ENCODE assay signal across 23 cellular contexts in genomic region chr1:62765981-62766380, GRCh38. TPM values are rescaled to one million over a fixed set of nuclear protein-coding genes. Genes with fewer than 3 reads are reported as not detected.
DNase-seq lines count a peak whose midpoint lies in the region; ATAC-seq, FAIRE-seq and TF ChIP-seq lines count a peak whose summit lies in the region.
"Had no signal": no experiment of that assay in that cellular context is flagged by ENCODE, and none has a peak within 500 bp of the region (broad histone marks: within the 10 kb centered on the region; RNA-seq: fewer than 3 reads in every experiment).

No MANE protein-coding gene starts in this region.

- H3K4me1 ChIP-seq in HepG2 (ENCODE audit: insufficient read depth, low read length) (peaks cover 9% of the 10 kb centered on the region), right lobe of liver (no peaks in the 10 kb centered on the region)

- H3K9me3 ChIP-seq in HepG2 (ENCODE audit: low read length) (no peaks in the 10 kb centered on the region), right lobe of liver (no peaks in the 10 kb centered on the region)

- in situ Hi-C loops in HepG2 (cut with HindIII; ENCODE audit: extremely low pct_ligation_motif_present, low pct_unique_long_range_greater_than_20kb) = no loop called here

- H3K27me3 Mint-ChIP-seq in WTC11 (ENCODE audit: low read depth) (peaks cover 4% of the 10 kb centered on the region), mesothelial cell of epicardium (ENCODE audit: low read depth) (no peaks in the 10 kb centered on the region), type B pancreatic cell (no peaks in the 10 kb centered on the region)

- H3K4me2 ChIP-seq in HepG2 (ENCODE audit: low read depth, low read length) = peak overlapping the region; percentile 50

- CTCF ChIA-PET in HepG2 (lab: Yijun Ruan, JAX; ENCODE audit: low intra/inter-chr PET ratio, low total read pairs) = no interaction called here
- CTCF ChIA-PET in WTC11 (lab: Charles Lee) = interaction anchor here (0.6 to 0.9 kb wide), 3 partner anchors 54 to 285 kb away, joined by 3 read pairs; no protein-coding TSS in a partner anchor

- H3K4me3 Mint-ChIP-seq in WTC11 (no peak overlapping the region), mesothelial cell of epicardium (no peak overlapping the region), type B pancreatic cell (no peak overlapping the region)
- H3K4me3 Mint-ChIP-seq: B cell; CD4-positive, CD25-positive, alpha-beta regulatory T cell had no signal

- H3K9ac ChIP-seq in HepG2 (ENCODE audit: insufficient read depth, low read depth, low read length) = no peak overlapping the region

- POLR2A ChIA-PET in HepG2 (lab: Yijun Ruan, JAX) (no interaction called here), WTC11 (lab: Charles Lee) (no interaction called here)

- no peak for TF ChIP-seq RAD21 in HepG2 (CRISPR knock-in tag; IDR thresholded peaks at IDR 0.05)

- TF ChIP-seq EP300 in HepG2 (IDR thresholded peaks at IDR 0.05; ENCODE audit: low read depth in 2 of 2, low read length in 2 of 2) (no peak), HepG2 (CRISPR knock-in tag; IDR thresholded peaks at IDR 0.05; ENCODE audit: borderline replicate concordance) (no peak)

- TF ChIP-seq POLR2A in HepG2 (IDR thresholded peaks at IDR 0.05; ENCODE audit: insufficient read depth in 1 of 2, low read depth in 2 of 2, low read length in 2 of 2) (no peak), right lobe of liver (IDR thresholded peaks at IDR 0.05) (no peak)

- peak; percentile 31; the same call in 1 of the 3 replicates for ATAC-seq in HepG2
- ATAC-seq in right lobe of liver = no peak
- ATAC-seq in WTC11 = peak; percentile 44
- no peak for ATAC-seq in stimulated activated naive CD8-positive, alpha-beta T cell treated with anti-CD3 and anti-CD28 coated beads, Interleukin-15, Interleukin-2, amounts not matched to agents 100 U/mL and 50 U/mL, for 24 hours
- ATAC-seq: Panc1 had no signal

- H3K9me3 Mint-ChIP-seq in WTC11 = peaks cover 17% of the 10 kb centered on the region
- H3K9me3 Mint-ChIP-seq in mesothelial cell of epicardium = peaks cover 12% of the 10 kb centered on the region
- no peaks in the 10 kb centered on the region for H3K9me3 Mint-ChIP-seq in type B pancreatic cell

- H3K79me2 ChIP-seq in HepG2 (ENCODE audit: insufficient read depth, low read length) = no peaks in the 10 kb centered on the region

- H3K4me1 Mint-ChIP-seq in WTC11 = peaks cover 12% of the 10 kb centered on the region
- H3K4me1 Mint-ChIP-seq in mesothelial cell of epicardium = peaks cover 11% of the 10 kb centered on the region
- peaks cover 8% of the 10 kb centered on the region for H3K4me1 Mint-ChIP-seq in type B pancreatic cell (ENCODE audit: unreplicated experiment)
- H3K4me1 Mint-ChIP-seq: B cell; CD4-positive, CD25-positive, alpha-beta regulatory T cell had no signal

- DNase-seq in HepG2 (ENCODE audit: low spot score) (no peak), right lobe of liver (no peak), WTC11 (ENCODE audit: low spot score) (no peak), mesothelial cell of epicardium (ENCODE audit: low spot score in 2 of 2, unreplicated experiment in 2 of 2) (no peak), type B pancreatic cell (ENCODE audit: extremely low spot score, unreplicated experiment) (no peak), hippocampal formation (lab: John Stamatoyannopoulos, UW) (no peak)
- no peak for DNase-seq in stimulated activated naive CD8-positive, alpha-beta T cell treated with anti-CD3 and anti-CD28 coated beads, Interleukin-15, Interleukin-2, amounts not matched to agents 100 U/mL and 50 U/mL, for 24 hours
- no peak for DNase-seq in stimulated activated CD4-positive, alpha-beta T cell treated with anti-CD3 and anti-CD28 coated beads, Interleukin-4, amount 100 ng/mL, for 1 hour
- DNase-seq: CD4-positive, CD25-positive, alpha-beta regulatory T cell; GOT3; HCEC 1CT; KG1; MM.1S; NCI-H2029; NCI-H446 treated with DMSO at 0.1 percent for 48 hours; NCI-H526 treated with DMSO at 0.1 percent for 48 hours; SHP77 had no signal

- intact Hi-C loops in HepG2 (cut with micrococcal nuclease; ENCODE audit: unreplicated experiment) (no loop called here), right lobe of liver (cut with DNase I) (no loop called here)

- peak overlapping the region; percentile 66 for H2AFZ ChIP-seq in HepG2 (ENCODE audit: low read length)

- H3K36me3 ChIP-seq in HepG2 (replicated peaks in 1 of 2; ENCODE audit: control insufficient read depth in 1 of 2, insufficient read depth in 2 of 2, low read length in 2 of 2) (no peaks in the 10 kb centered on the region), right lobe of liver (no peaks in the 10 kb centered on the region)

- H3K27ac Mint-ChIP-seq in WTC11 (peak overlapping the region; percentile 12; the same call in 1 of the 2 replicates), mesothelial cell of epicardium (peak overlapping the region; percentile 15), type B pancreatic cell (peak overlapping the region; percentile 80)
- H3K27ac Mint-ChIP-seq: B cell; CD4-positive, CD25-positive, alpha-beta regulatory T cell had no signal

- 15% methylated on average over 4 of the region's 4 CpGs for WGBS in HepG2 (ENCODE audit: low lambda C conversion rate)
- WGBS in right lobe of liver (ENCODE audit: insufficient coverage, low coverage, low lambda C conversion rate, missing lambda C conversion rate) = 25% methylated on average over 4 of the region's 4 CpGs

- H3K27ac ChIP-seq in HepG2 (ENCODE audit: extremely low read length, insufficient read depth, low read length) (no peak overlapping the region), right lobe of liver (no peak overlapping the region)
- H3K27ac ChIP-seq: 22Rv1, RWPE1 had no signal

- BruUV-seq in HepG2 (replicated peaks; lab: Mats Ljungman, UMichigan) = no TSS peak

- H3K27me3 ChIP-seq in HepG2 (ENCODE audit: control insufficient read depth in 1 of 2, insufficient read depth in 2 of 2, low read length in 2 of 2) (no peaks in the 10 kb centered on the region), right lobe of liver (no peaks in the 10 kb centered on the region)

- FAIRE-seq in HepG2 (lab: Jason Lieb, UNC) = no peak
- FAIRE-seq: D721Med, GM18507 had no signal

- peaks cover 10% of the 10 kb centered on the region for H3K36me3 Mint-ChIP-seq in WTC11
- H3K36me3 Mint-ChIP-seq in mesothelial cell of epicardium = no peaks in the 10 kb centered on the region
- H3K36me3 Mint-ChIP-seq in type B pancreatic cell = peaks cover 3% of the 10 kb centered on the region
- H3K36me3 Mint-ChIP-seq: CD4-positive, CD25-positive, alpha-beta regulatory T cell had no signal

- no peak overlapping the region for H3K4me3 ChIP-seq in HepG2 (replicated peaks in 1 of 3; ENCODE audit: insufficient read depth in 1 of 3, low read depth in 2 of 3, low read length in 3 of 3)
- no peak overlapping the region for H3K4me3 ChIP-seq in right lobe of liver

- no peaks in the 10 kb centered on the region for H4K20me1 ChIP-seq in HepG2 (ENCODE audit: insufficient read depth, low read length)

- TF ChIP-seq CTCF in HepG2 (CRISPR knock-in tag; IDR thresholded peaks at IDR 0.05) (no peak), right lobe of liver (IDR thresholded peaks at IDR 0.05) (no peak), WTC11 (IDR thresholded peaks at IDR 0.05) (no peak), mesothelial cell of epicardium (IDR thresholded peaks at IDR 0.05; ENCODE audit: unreplicated experiment) (no peak), type B pancreatic cell (conservative IDR thresholded peaks at IDR 0.05) (no peak)

TF ChIP-seq in HepG2, 621 proteins besides CTCF, POLR2A, EP300 and RAD21:
- peak; percentile 89 for TF ChIP-seq ZNF629 (CRISPR knock-in tag; conservative IDR thresholded peaks at IDR 0.05)
- TF ChIP-seq ZMYM3 (CRISPR knock-in tag; IDR thresholded peaks at IDR 0.05) = peak; percentile 25; the same call in 1 of the 2 replicates
- no peak for TF ChIP-seq GTF3A (CRISPR knock-in tag; conservative IDR thresholded peaks at IDR 0.05)

TF ChIP-seq in WTC11, 78 proteins besides CTCF, POLR2A, EP300 and RAD21:
- no peak for TF ChIP-seq CREM (CRISPR knock-in tag; IDR thresholded peaks at IDR 0.05)
TF ChIP-seq in WTC11: peak in this region for 0.

RNA-seq across cellular contexts. Expression of gene ATG4C, which starts 18.0 kb away (rescaled TPM):
- 11.2 and 15.9 TPM in 2 replicates for total RNA-seq in HepG2 (2016; rRNA removed; fragmentation: Illumina TruSeq; extraction: Trizol)
- total RNA-seq in HepG2 (2016; cell fraction: cytosol; rRNA removed; fragmentation: Illumina TruSeq; extraction: Trizol; ENCODE audit: low read depth) = 8.7 and 11.5 TPM in 2 replicates
- 12.2 and 17.3 TPM in 2 replicates for total RNA-seq in HepG2 (2016; cell fraction: insoluble cytoplasmic fraction; rRNA removed; fragmentation: Illumina TruSeq; extraction: Trizol)
- total RNA-seq in HepG2 (2016; cell fraction: membrane; rRNA removed; fragmentation: Illumina TruSeq; extraction: Trizol) = 9.0 and 10.6 TPM in 2 replicates
- 8.5 and 11.5 TPM in 2 replicates for total RNA-seq in HepG2 (2016; cell fraction: nucleus; rRNA removed; fragmentation: Illumina TruSeq; extraction: Trizol)
- 4.0 and 4.2 TPM in 2 replicates for polyA plus RNA-seq in HepG2 (2011; rRNA removed)
- polyA plus RNA-seq in HepG2 (2011; cell fraction: cytosol; rRNA removed) = 0.99 and 2.0 TPM in 2 replicates
- 0.76 and 1.6 TPM in 2 replicates for polyA plus RNA-seq in HepG2 (2011; cell fraction: nucleus; rRNA removed)
- polyA plus RNA-seq in HepG2 (2012) = 5.9 and 6.3 TPM in 2 replicates
- polyA plus RNA-seq in HepG2 (2016; cell fraction: cytosol; fragmentation: Illumina TruSeq; extraction: Trizol; ENCODE audit: low read depth) = 0.72 and 0.87 TPM in 2 replicates
- polyA plus RNA-seq in HepG2 (2016; cell fraction: insoluble cytoplasmic fraction; fragmentation: Illumina TruSeq; extraction: Trizol; ENCODE audit: low read depth) = 14.7 and 16.0 TPM in 2 replicates
- polyA plus RNA-seq in HepG2 (2016; cell fraction: membrane; fragmentation: Illumina TruSeq; extraction: Trizol; ENCODE audit: low read depth) = 1.7 and 2.2 TPM in 2 replicates
- 6.4 and 7.1 TPM in 2 replicates for polyA plus RNA-seq in HepG2 (2016; cell fraction: nucleus; fragmentation: Illumina TruSeq; extraction: Trizol; ENCODE audit: insufficient read depth, low read depth)
- polyA minus RNA-seq in HepG2 (2011; rRNA and poly(A)+ RNA removed; ENCODE audit: low replicate concordance) = 0.42 and 2.6 TPM in 2 replicates
- polyA minus RNA-seq in HepG2 (2011; cell fraction: cytosol; rRNA and poly(A)+ RNA removed) = 2.0 and 5.3 TPM in 2 replicates
- 10.4 and 11.4 TPM in 2 replicates for polyA minus RNA-seq in HepG2 (2011; cell fraction: nucleus; rRNA and poly(A)+ RNA removed)
- 10 to 100 TPM in 1 of 6 experiments, 1 to 10 TPM in 5; 3.8 to 10.1 (median 6.3) TPM for total RNA-seq in right lobe of liver
- 16.6 to 18.3 TPM (median 18.0 TPM) in 3 replicates for total RNA-seq in WTC11 (2021)
- 11.1 to 11.4 TPM (median 11.3 TPM) in 3 replicates for total RNA-seq in mesothelial cell of epicardium
- 7.1 and 13.4 TPM in 2 replicates for total RNA-seq in type B pancreatic cell (ENCODE audit: low replicate concordance)

Comparison
In these comparisons a context has a peak if more than half of its experiments do, and no peak if none do; other contexts are left out.
1. ATAC-seq: peak in HepG2 (single experiment) and WTC11 (single experiment); none in right lobe of liver (0 of 4) and stimulated activated naive CD8-positive, alpha-beta T cell treated with anti-CD3 and anti-CD28 coated beads, Interleukin-15, Interleukin-2, amounts not matched to agents 100 U/mL and 50 U/mL, for 24 hours (single experiment).
2. H3K27ac Mint-ChIP-seq: peak in every context shown above with its lines; median percentile 80 in type B pancreatic cell; 15 in mesothelial cell of epicardium; 12 in WTC11.